25 cellular contexts compared by ENCODE assay signal in the genomic region with DNA sequence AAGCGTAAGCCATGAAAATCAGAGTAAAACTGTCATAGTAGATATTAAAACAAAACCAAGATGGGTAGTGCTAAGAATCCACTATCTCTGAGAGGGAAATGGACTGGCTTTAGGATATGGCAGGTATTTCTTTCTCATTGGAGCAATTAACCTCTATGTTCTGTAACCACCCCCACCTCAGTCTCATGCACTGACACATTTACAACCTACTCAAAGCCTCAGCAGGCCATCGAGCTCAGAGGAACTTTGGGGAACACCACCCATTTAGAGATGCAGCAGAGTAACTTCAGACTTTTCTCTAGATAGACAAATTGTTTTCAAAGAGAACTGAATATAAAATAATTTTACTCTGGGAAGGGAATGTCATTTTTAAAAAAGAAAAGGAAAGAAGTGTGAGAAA.
"Had no signal": no experiment of that assay in that cellular context is flagged by ENCODE, and none has a peak within 500 bp of the region (broad histone marks: within the 10 kb centered on the region; RNA-seq: fewer than 3 reads in every experiment).

No MANE protein-coding gene starts in this region.

- H3K4me3 Mint-ChIP-seq: mesothelial cell of epicardium; naive thymus-derived CD4-positive, alpha-beta T cell; natural killer cell treated with Interleukin-12 subunit alpha and Interleukin-12 subunit beta and Interleukin-15 and Interleukin-18, amount 100 ng/mL, for 72 hours; neural crest cell; stimulated activated naive CD8-positive, alpha-beta T cell treated with anti-CD3 and anti-CD28 coated beads, Interleukin-15, Interleukin-2, amounts not matched to agents 100 ng/mL and 50 ng/mL, for 24 hours had no signal

- H3K36me3 ChIP-seq: left ventricle myocardium inferior, ovary, right atrium auricular region, right lobe of liver, suprapubic skin, thoracic aorta, tibial artery, upper lobe of right lung had no signal

- FAIRE-seq: urothelium cell line had no signal

- H3K36me3 Mint-ChIP-seq: mesothelial cell of epicardium; naive thymus-derived CD4-positive, alpha-beta T cell; natural killer cell treated with Interleukin-12 subunit alpha and Interleukin-12 subunit beta and Interleukin-15 and Interleukin-18, amount 100 ng/mL, for 72 hours had no signal

- H3K9me3 Mint-ChIP-seq: natural killer cell treated with Interleukin-12 subunit alpha and Interleukin-12 subunit beta and Interleukin-15 and Interleukin-18, amount 100 ng/mL, for 72 hours; stimulated activated naive CD8-positive, alpha-beta T cell treated with anti-CD3 and anti-CD28 coated beads, Interleukin-15, Interleukin-2, amounts not matched to agents 100 ng/mL and 50 ng/mL, for 24 hours had no signal

- H3K4me2 ChIP-seq: smooth muscle cell had no signal

- H3K4me1 ChIP-seq: left ventricle myocardium inferior, right atrium auricular region, right lobe of liver, suprapubic skin, tibial artery, upper lobe of right lung had no signal

- H3K4me1 Mint-ChIP-seq: naive thymus-derived CD4-positive, alpha-beta T cell had no signal

- H3K27ac ChIP-seq: left ventricle myocardium inferior, ovary, right atrium auricular region, right lobe of liver, suprapubic skin, thoracic aorta, tibial artery, upper lobe of right lung had no signal

- H3K9me3 ChIP-seq: left ventricle myocardium inferior, right atrium auricular region, right lobe of liver, suprapubic skin, thoracic aorta, tibial artery, upper lobe of right lung had no signal

- H3K27ac Mint-ChIP-seq: mesothelial cell of epicardium; naive thymus-derived CD4-positive, alpha-beta T cell; natural killer cell treated with Interleukin-12 subunit alpha and Interleukin-12 subunit beta and Interleukin-15 and Interleukin-18, amount 100 ng/mL, for 72 hours; progenitor cell of endocrine pancreas; stimulated activated naive CD8-positive, alpha-beta T cell treated with anti-CD3 and anti-CD28 coated beads, Interleukin-15, Interleukin-2, amounts not matched to agents 100 ng/mL and 50 ng/mL, for 24 hours had no signal

- H3K4me3 ChIP-seq: left ventricle myocardium inferior, lung, ovary, right atrium auricular region, right lobe of liver, smooth muscle cell, suprapubic skin, thoracic aorta, tibial artery, upper lobe of right lung had no signal

- H3K27me3 Mint-ChIP-seq: natural killer cell treated with Interleukin-12 subunit alpha and Interleukin-12 subunit beta and Interleukin-15 and Interleukin-18, amount 100 ng/mL, for 72 hours had no signal

- H3K27me3 ChIP-seq: ovary, right atrium auricular region, right lobe of liver, upper lobe of right lung had no signal

- ATAC-seq: naive thymus-derived CD4-positive, alpha-beta T cell; natural killer cell treated with Interleukin-12 subunit alpha and Interleukin-12 subunit beta and Interleukin-15 and Interleukin-18, amount 100 ng/mL, for 72 hours; right lobe of liver; upper lobe of right lung had no signal

- DNase-seq: hippocampal formation; islet precursor cell; left ventricle myocardium inferior; mesendoderm; naive thymus-derived CD4-positive, alpha-beta T cell; ovary; right lobe of liver; stimulated activated CD4-positive, alpha-beta T cell treated with anti-CD3 and anti-CD28 coated beads, Interleukin-1b, Interleukin-23, amount 100 ng/mL, for 48 hours; stimulated activated CD4-positive, alpha-beta T cell treated with anti-CD3 and anti-CD28 coated beads, Interleukin-2, amount 100 ng/mL, for 48 hours; stimulated activated CD4-positive, alpha-beta T cell treated with anti-CD3 and anti-CD28 coated beads, Interleukin-4, amount 100 ng/mL, for 4 hours; stimulated activated naive CD4-positive, alpha-beta T cell; tibial artery; trophoblast cell; upper lobe of right lung had no signal
